ENCODE assay signal across 8 cellular contexts in the genomic region with DNA sequence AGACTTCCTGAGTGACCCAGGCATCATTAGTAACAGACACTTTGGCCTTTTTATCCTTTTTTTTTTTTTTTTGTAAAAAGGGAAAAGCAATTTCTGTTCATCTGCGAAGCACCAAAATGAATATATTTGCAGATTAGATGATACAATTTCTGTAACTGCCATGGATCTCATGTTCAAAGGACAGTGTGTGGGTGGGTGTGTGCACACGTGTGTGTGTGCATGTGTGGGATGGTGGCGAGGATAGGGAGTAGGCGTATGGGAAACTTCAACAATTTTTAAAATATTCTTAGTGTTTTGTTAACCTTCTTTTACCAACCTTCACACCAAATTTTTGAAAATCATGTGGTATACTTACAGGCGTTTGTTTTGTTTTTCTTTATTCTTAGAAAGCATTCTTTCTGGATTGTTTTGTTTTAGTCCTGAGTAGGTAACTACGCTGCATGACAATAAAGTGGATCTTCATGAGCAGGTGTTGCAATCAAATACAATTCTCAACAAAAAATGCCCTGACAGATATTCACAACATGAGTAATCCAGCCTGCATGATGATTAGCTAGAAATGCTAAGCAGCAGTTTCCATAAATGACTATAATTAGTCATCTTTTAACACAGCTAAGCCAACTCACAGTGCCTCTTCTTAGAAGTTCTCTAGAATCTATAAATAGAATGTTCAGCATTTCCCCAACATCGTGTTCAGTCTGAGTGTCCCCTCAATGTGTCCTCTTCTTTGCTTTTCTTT. TPM values are rescaled to one million over a fixed set of nuclear protein-coding genes. Genes with fewer than 3 reads are reported as not detected.
DNase-seq lines count a peak whose midpoint lies in the region; ATAC-seq lines count a peak whose summit lies in the region.

No MANE protein-coding gene starts in this region.

- H3K9me3 Mint-ChIP-seq in dendritic cell treated with granulocyte-macrophage colony-stimulating factor and Interleukin-4, amounts not matched to agents 40 ng/mL and 50 ng/mL, for 4 days = no peaks in the 10 kb centered on the region

- peak; percentile 71 for ATAC-seq in GM19395 (IDR thresholded peaks at IDR 0.05; ENCODE audit: unreplicated experiment)

- no peaks in the 10 kb centered on the region for H3K36me3 ChIP-seq in stomach smooth muscle (ENCODE audit: control insufficient read depth in 2 of 2, insufficient read depth in 2 of 2, low read length in 2 of 2)

- H3K4me1 Mint-ChIP-seq in dendritic cell treated with granulocyte-macrophage colony-stimulating factor and Interleukin-4, amounts not matched to agents 40 ng/mL and 50 ng/mL, for 4 days (ENCODE audit: low read depth) = peaks cover 77% of the 10 kb centered on the region

- H3K4me1 ChIP-seq in stomach smooth muscle (ENCODE audit: control insufficient read depth, insufficient read depth, low read length) = peaks cover 68% of the 10 kb centered on the region

- H3K27me3 ChIP-seq in stomach smooth muscle (ENCODE audit: control insufficient read depth in 1 of 2, insufficient read depth in 2 of 2, low read length in 2 of 2) = no peaks in the 10 kb centered on the region

- peaks cover 36% of the 10 kb centered on the region for H3K27me3 Mint-ChIP-seq in dendritic cell treated with granulocyte-macrophage colony-stimulating factor and Interleukin-4, amounts not matched to agents 40 ng/mL and 50 ng/mL, for 4 days

- peak overlapping the region; percentile 83 for H3K27ac ChIP-seq in stomach smooth muscle (ENCODE audit: low read length)

- peak overlapping the region; percentile 68 for H3K27ac Mint-ChIP-seq in dendritic cell treated with granulocyte-macrophage colony-stimulating factor and Interleukin-4, amounts not matched to agents 40 ng/mL and 50 ng/mL, for 4 days

- H3K4me3 ChIP-seq in stomach smooth muscle (ENCODE audit: low read length in 2 of 2) = no peak overlapping the region

- H3K4me3 Mint-ChIP-seq in dendritic cell treated with granulocyte-macrophage colony-stimulating factor and Interleukin-4, amounts not matched to agents 40 ng/mL and 50 ng/mL, for 4 days = peak overlapping the region; percentile 9

- peak; percentile 91 for DNase-seq in CD1c-positive myeloid dendritic cell (ENCODE audit: extremely low spot score)
- DNase-seq in HPDE6-E6E7 (ENCODE audit: extremely low spot score) = peak; percentile 61
- no peak for DNase-seq in NCI-H1436 treated with DMSO at 0.1 percent for 48 hours (lab: John Stamatoyannopoulos, UW)
- DNase-seq in SW 1271 (lab: John Stamatoyannopoulos, UW) = no peak
- no peak for DNase-seq in cerebellum (ENCODE audit: low spot score)

- peak overlapping the region; percentile 42 to 48 for H3K9ac ChIP-seq in stomach smooth muscle (ENCODE audit: low read length in 2 of 2)

- intact Hi-C loops in dendritic cell treated with granulocyte-macrophage colony-stimulating factor and Interleukin-4, amounts not matched to agents 40 ng/mL and 50 ng/mL, for 4 days (cut with micrococcal nuclease) = loop anchor here (10.0 kb wide), 1 partner anchor 197 kb away; a partner anchor contains a TSS

- no peaks in the 10 kb centered on the region for H3K36me3 Mint-ChIP-seq in dendritic cell treated with granulocyte-macrophage colony-stimulating factor and Interleukin-4, amounts not matched to agents 40 ng/mL and 50 ng/mL, for 4 days (ENCODE audit: low read depth)

- no peaks in the 10 kb centered on the region for H3K9me3 ChIP-seq in stomach smooth muscle (ENCODE audit: control insufficient read depth in 2 of 2, low read length in 2 of 2)

RNA-seq across cellular contexts. Expression of a gene that starts 53.5 kb away (rescaled TPM):
- total RNA-seq in cerebellum = 14.3 TPM

Comparison
In these comparisons a context has a peak if more than half of its experiments do, and no peak if none do; other contexts are left out.
1. DNase-seq: peak in CD1c-positive myeloid dendritic cell (single experiment) and HPDE6-E6E7 (single experiment); none in NCI-H1436 treated with DMSO at 0.1 percent for 48 hours (single experiment), SW 1271 (0 of 2) and cerebellum (single experiment).